In genomic region chr4:26082565-26082964, GRCh38 we compare ENCODE assay signal across 9 cellular contexts.
"Had no signal": no experiment of that assay in that cellular context is flagged by ENCODE, and none has a peak within 500 bp of the region (broad histone marks: within the 10 kb centered on the region; RNA-seq: fewer than 3 reads in every experiment).

No MANE protein-coding gene starts in this region.

- H3K27me3 ChIP-seq: cardiac muscle cell, right atrium auricular region, tibial nerve, vagina had no signal

- H3K27ac Mint-ChIP-seq: activated CD4-positive, alpha-beta T cell treated with anti-CD3 and anti-CD28 coated beads, Interleukin-2, amount 10 ng/mL, durations not matched to agents 7 days and 5 days had no signal

- H3K4me3 ChIP-seq: cardiac muscle cell, right atrium auricular region, tibial nerve, vagina had no signal

- DNase-seq: nucleus accumbens, WERI-Rb-1 had no signal

- H3K9me3 Mint-ChIP-seq: naive thymus-derived CD8-positive, alpha-beta T cell had no signal

- H3K36me3 Mint-ChIP-seq: naive thymus-derived CD8-positive, alpha-beta T cell had no signal

- H3K9me3 ChIP-seq: right atrium auricular region, tibial nerve, vagina had no signal

- H3K4me3 Mint-ChIP-seq: activated CD4-positive, alpha-beta T cell treated with anti-CD3 and anti-CD28 coated beads, Interleukin-2, amount 10 ng/mL, durations not matched to agents 7 days and 5 days; naive thymus-derived CD8-positive, alpha-beta T cell had no signal

- H3K27me3 Mint-ChIP-seq: activated CD4-positive, alpha-beta T cell treated with anti-CD3 and anti-CD28 coated beads, Interleukin-2, amount 10 ng/mL, durations not matched to agents 7 days and 5 days had no signal

- H3K27ac ChIP-seq: cardiac muscle cell, foreskin keratinocyte, right atrium auricular region, tibial nerve, vagina, WERI-Rb-1 had no signal

- H3K36me3 ChIP-seq: cardiac muscle cell, right atrium auricular region, tibial nerve, vagina, WERI-Rb-1 had no signal
